ENCODE assay signal across 9 cellular contexts in genomic region chr1:178341218-178341956, GRCh38.
DNase-seq lines count a peak whose midpoint lies in the region; ATAC-seq, FAIRE-seq and TF ChIP-seq lines count a peak whose summit lies in the region.
"Had no signal": no experiment of that assay in that cellular context is flagged by ENCODE, and none has a peak within 500 bp of the region (broad histone marks: within the 10 kb centered on the region; RNA-seq: fewer than 3 reads in every experiment).

No MANE protein-coding gene starts in this region.

- DNase-seq in A549 (ENCODE audit: low read depth in 1 of 2, low spot score in 1 of 2) (peak in 1 of 2 experiments; percentile 48), NCI-H2227 (lab: John Stamatoyannopoulos, UW; ENCODE audit: unreplicated experiment) (peak; percentile 69), epithelial cell of prostate (ENCODE audit: low read depth, low spot score) (peak; percentile 78), mucosa of gallbladder (ENCODE audit: low spot score) (peak; percentile 73), inferior parietal cortex (ENCODE audit: extremely low spot score) (no peak), GM10266 (ENCODE audit: extremely low spot score) (no peak), SHP77 treated with DMSO at 0.1 percent for 48 hours (lab: John Stamatoyannopoulos, UW) (no peak)

- WGBS in A549 (ENCODE audit: missing lambda C conversion rate): 67% methylated on average over 10 of the region's 10 CpGs

- no peak for TF ChIP-seq POLR2A in A549 (IDR thresholded peaks at IDR 0.05; ENCODE audit: low read length)

- FAIRE-seq in A549 (lab: Jason Lieb, UNC): peak; percentile 23

- peak overlapping the region; percentile 47; the same call in 2 of the 3 replicates for H3K4me2 ChIP-seq in A549
- H3K4me2 ChIP-seq: BLaER1 had no signal

- TF ChIP-seq CTCF in A549 (IDR thresholded peaks at IDR 0.05) (no peak), GM10266 (IDR thresholded peaks at IDR 0.05; ENCODE audit: control insufficient read depth, insufficient read depth, low read depth, missing control alignments) (no peak)

- H3K9me3 ChIP-seq in A549: no peaks in the 10 kb centered on the region
- H3K9me3 ChIP-seq: BLaER1 had no signal

- no peak overlapping the region for H3K4me3 ChIP-seq in A549
- H3K4me3 ChIP-seq: BLaER1 had no signal

- no peak for TF ChIP-seq RAD21 in A549 (conservative IDR thresholded peaks at IDR 0.05 in 1 of 2, IDR thresholded peaks at IDR 0.05 in 1 of 2)

- POLR2A ChIA-PET in A549 (lab: Yijun Ruan, JAX): no interaction called here

- peak; percentile 56 to 86; a peak in 4 of 6 replicates for ATAC-seq in A549
- no peak for ATAC-seq in activated CD4-positive, CD25-positive, alpha-beta regulatory T cell treated with anti-CD3 and anti-CD28 coated beads, Interleukin-2, amount 50 U/mL, for 24 hours

- H3K27ac ChIP-seq in A549 (peak overlapping the region in 1 of 2 experiments; percentile 35; a peak in 1 of 6 replicates), epithelial cell of prostate (peak overlapping the region; percentile 87)
- H3K27ac ChIP-seq: BLaER1 had no signal

- CTCF ChIA-PET in A549 (lab: Yijun Ruan, JAX): no interaction called here

- no peak for TF ChIP-seq EP300 in A549 (IDR thresholded peaks at IDR 0.05)

- peaks cover 37% of the 10 kb centered on the region for H3K4me1 ChIP-seq in A549
- H3K4me1 ChIP-seq: BLaER1 had no signal

TF ChIP-seq in A549, 52 proteins besides CTCF, POLR2A, EP300 and RAD21:
- TF ChIP-seq ZNF302 (CRISPR knock-in tag; IDR thresholded peaks at IDR 0.05) (no peak), HDAC2 (IDR thresholded peaks at IDR 0.05) (no peak), ELK1 (IDR thresholded peaks at IDR 0.05; ENCODE audit: low read depth, low read length) (no peak), CBX2 (IDR thresholded peaks at IDR 0.05; ENCODE audit: borderline replicate concordance, low read depth) (no peak), SREBF2 (IDR thresholded peaks at IDR 0.05) (no peak), E2F6 (IDR thresholded peaks at IDR 0.05; ENCODE audit: borderline replicate concordance, low read depth) (no peak), POLR2AphosphoS2 (conservative IDR thresholded peaks at IDR 0.05; ENCODE audit: low read length) (no peak), FOSL2 (IDR thresholded peaks at IDR 0.05) (no peak), FOSL2 (CRISPR knock-in tag; IDR thresholded peaks at IDR 0.05) (no peak), PHF8 (IDR thresholded peaks at IDR 0.05; ENCODE audit: borderline replicate concordance, low read depth) (no peak), JUN (IDR thresholded peaks at IDR 0.05) (no peak), NPAS2 (CRISPR knock-in tag; IDR thresholded peaks at IDR 0.05; ENCODE audit: borderline replicate concordance) (no peak), REST (IDR thresholded peaks at IDR 0.05) (no peak), RFX5 (IDR thresholded peaks at IDR 0.05) (no peak), HMGXB4 (CRISPR knock-in tag; IDR thresholded peaks at IDR 0.05; ENCODE audit: borderline replicate concordance) (no peak), ZC3H11A (IDR thresholded peaks at IDR 0.05) (no peak)

Comparison
In these comparisons a context has a peak if more than half of its experiments do, and no peak if none do; other contexts are left out.
1. ATAC-seq: peak in A549 (2 of 2); none in activated CD4-positive, CD25-positive, alpha-beta regulatory T cell treated with anti-CD3 and anti-CD28 coated beads, Interleukin-2, amount 50 U/mL, for 24 hours (0 of 2).
2. DNase-seq: peak in NCI-H2227 (single experiment), epithelial cell of prostate (single experiment) and mucosa of gallbladder (single experiment); none in inferior parietal cortex (single experiment), GM10266 (single experiment) and SHP77 treated with DMSO at 0.1 percent for 48 hours (single experiment).